In genomic region chr22:46579751-46580449, GRCh38 we compare ENCODE assay signal across 14 cellular contexts. TPM values are rescaled to one million over a fixed set of nuclear protein-coding genes. Genes with fewer than 3 reads are reported as not detected.
DNase-seq lines count a peak whose midpoint lies in the region; ATAC-seq, FAIRE-seq and TF ChIP-seq lines count a peak whose summit lies in the region.
"Had no signal": no experiment of that assay in that cellular context is flagged by ENCODE, and none has a peak within 500 bp of the region (broad histone marks: within the 10 kb centered on the region; RNA-seq: fewer than 3 reads in every experiment).

No MANE protein-coding gene starts in this region.

- H3K4me3 ChIP-seq in K562 (peak overlapping the region; percentile 57; the same call in 1 of the 2 replicates), HepG2 (replicated peaks in 1 of 3; ENCODE audit: insufficient read depth in 1 of 3, low read depth in 2 of 3, low read length in 3 of 3) (peak overlapping the region; percentile 42 to 80 (median 64)), skeletal muscle tissue (ENCODE audit: low read length in 3 of 3) (peak overlapping the region in 2 of 3 donors; percentile 1 to 88), SJCRH30 (no peak overlapping the region)

- H2AFZ ChIP-seq in H9 (ENCODE audit: low read length), result no peak overlapping the region
- no peak overlapping the region for H2AFZ ChIP-seq in K562 (ENCODE audit: low read depth, low read length)
- H2AFZ ChIP-seq in HepG2 (ENCODE audit: low read length), result no peak overlapping the region

- H3K27ac Mint-ChIP-seq in H9, result 0 out of 7 replicates have a peak overlapping the region, but pooled peaks of 1 of the 3 experiments have one; percentile 68
- H3K27ac Mint-ChIP-seq: CD8-positive, alpha-beta T cell; stimulated activated naive CD8-positive, alpha-beta T cell treated with anti-CD3 and anti-CD28 coated beads, Interleukin-15, Interleukin-2, amounts not matched to agents 100 ng/mL and 50 ng/mL, for 24 hours had no signal

- no peak overlapping the region for H2BK12ac ChIP-seq in H9 (ENCODE audit: insufficient read length, low read depth, low read length)

- peaks cover 8% of the 10 kb centered on the region for H3K23me2 ChIP-seq in H9 (ENCODE audit: insufficient read length, low read depth, low read length, poor library complexity, severe bottlenecking)

- H3K9me3 ChIP-seq in H9 (ENCODE audit: control insufficient read depth, low read depth, low read length) (no peaks in the 10 kb centered on the region), K562 (replicated peaks; ENCODE audit: control insufficient read depth, insufficient read depth, low read depth, low read length) (no peaks in the 10 kb centered on the region), HepG2 (ENCODE audit: low read length) (no peaks in the 10 kb centered on the region), skeletal muscle tissue (ENCODE audit: control insufficient read depth in 3 of 3, low read length in 3 of 3) (no peaks in the 10 kb centered on the region), SJCRH30 (replicated peaks) (no peaks in the 10 kb centered on the region)

- no peak overlapping the region for H3T11ph ChIP-seq in H9 (ENCODE audit: low read length)

- no peak overlapping the region for H3K14ac ChIP-seq in H9 (ENCODE audit: insufficient read depth, low read length)

- BruUV-seq in K562 (replicated peaks; lab: Mats Ljungman, UMichigan) (no TSS peak), HepG2 (replicated peaks; lab: Mats Ljungman, UMichigan) (no TSS peak)

- H3K4me2 ChIP-seq in H9 (ENCODE audit: insufficient read depth, insufficient read length, low read length), result no peak overlapping the region
- peak overlapping the region; percentile 78 for H3K4me2 ChIP-seq in K562 (ENCODE audit: insufficient read depth, low read length)
- H3K4me2 ChIP-seq in HepG2 (ENCODE audit: low read depth, low read length), result peak overlapping the region; percentile 98
- H3K4me2 ChIP-seq: KMS-11 had no signal

- CTCF ChIA-PET in K562 (lab: Yijun Ruan, JAX; ENCODE audit: low intra/inter-chr PET ratio) (no interaction called here), HepG2 (lab: Yijun Ruan, JAX; ENCODE audit: low intra/inter-chr PET ratio, low total read pairs) (no interaction called here)

- H2BK120ac ChIP-seq in H9 (ENCODE audit: low read depth, low read length, poor library complexity, severe bottlenecking), result no peak overlapping the region

- H3K27me3 ChIP-seq in H9 (ENCODE audit: insufficient read depth, low read length), result no peaks in the 10 kb centered on the region
- H3K27me3 ChIP-seq in K562 (ENCODE audit: control insufficient read depth in 2 of 2, insufficient read depth in 2 of 2, low read length in 2 of 2), result no peaks in the 10 kb centered on the region
- no peaks in the 10 kb centered on the region for H3K27me3 ChIP-seq in HepG2 (ENCODE audit: control insufficient read depth in 1 of 2, insufficient read depth in 2 of 2, low read length in 2 of 2)
- no peaks in the 10 kb centered on the region for H3K27me3 ChIP-seq in skeletal muscle tissue (ENCODE audit: control insufficient read depth in 3 of 3, insufficient read depth in 3 of 3, low read length in 3 of 3)
- H3K27me3 ChIP-seq in SJCRH30, result peaks cover 5% of the 10 kb centered on the region; the same call in 1 of the 2 replicates

- in situ Hi-C loops in K562 (cut with MboI) (no loop called here), HepG2 (cut with HindIII; ENCODE audit: extremely low pct_ligation_motif_present, low pct_unique_long_range_greater_than_20kb) (no loop called here)

- peaks cover 30% of the 10 kb centered on the region for H3K27me3 Mint-ChIP-seq in H9 (ENCODE audit: low read depth)
- H3K27me3 Mint-ChIP-seq: stimulated activated naive CD8-positive, alpha-beta T cell treated with anti-CD3 and anti-CD28 coated beads, Interleukin-15, Interleukin-2, amounts not matched to agents 100 ng/mL and 50 ng/mL, for 24 hours had no signal

- intact Hi-C loops in K562 (cut with micrococcal nuclease), result no loop called here
- intact Hi-C loops in HepG2 (cut with micrococcal nuclease; ENCODE audit: unreplicated experiment), result loop anchor here (5.0 to 10.0 kb wide), 2 partner anchors 72 to 155 kb away; partner anchors contain the start of gene CERK

- no peak for FAIRE-seq in K562 (lab: Jason Lieb, UNC)
- no peak for FAIRE-seq in HepG2 (lab: Jason Lieb, UNC)

- no peak overlapping the region for H2BK15ac ChIP-seq in H9 (ENCODE audit: low read depth, low read length)

- H3K27ac ChIP-seq in H9 (ENCODE audit: insufficient read length, low read depth, low read length) (no peak overlapping the region), K562 (ENCODE audit: extremely low read depth, low read depth, low read length) (peak overlapping the region; percentile 44; the same call in 2 of the 3 replicates), HepG2 (ENCODE audit: extremely low read length, insufficient read depth, low read length) (no peak overlapping the region), skeletal muscle tissue (ENCODE audit: low read depth, low read length) (peak overlapping the region; percentile 85), SJCRH30 (no peak overlapping the region)
- H3K27ac ChIP-seq: KMS-11 had no signal

- 0 out of 5 replicates have a peak overlapping the region, but pooled peaks of 1 of the 2 experiments have one; percentile 1 for H3K4me3 Mint-ChIP-seq in H9
- H3K4me3 Mint-ChIP-seq: stimulated activated naive CD8-positive, alpha-beta T cell treated with anti-CD3 and anti-CD28 coated beads, Interleukin-15, Interleukin-2, amounts not matched to agents 100 ng/mL and 50 ng/mL, for 24 hours had no signal

- TF ChIP-seq CTCF in H9 (conservative IDR thresholded peaks at IDR 0.05), result no peak
- no peak for TF ChIP-seq CTCF in K562 (IDR thresholded peaks at IDR 0.05 in 2 of 3, conservative IDR thresholded peaks at IDR 0.05 in 1 of 3; ENCODE audit: insufficient read depth in 2 of 3, low read depth in 1 of 3, low read length in 3 of 3)
- TF ChIP-seq CTCF in HepG2 (CRISPR knock-in tag; IDR thresholded peaks at IDR 0.05), result no peak

- no peaks in the 10 kb centered on the region; the same call in 1 of the 2 replicates for H3K4me1 ChIP-seq in H9 (ENCODE audit: insufficient read depth, low read length)
- peaks cover 44 to 67% of the 10 kb centered on the region in 2 experiments for H3K4me1 ChIP-seq in K562 (replicated peaks in 1 of 2; ENCODE audit: control insufficient read depth in 2 of 2, insufficient read depth in 2 of 2, low read length in 2 of 2)
- peaks cover 66% of the 10 kb centered on the region for H3K4me1 ChIP-seq in HepG2 (ENCODE audit: insufficient read depth, low read length)
- H3K4me1 ChIP-seq in skeletal muscle tissue (ENCODE audit: control insufficient read depth in 3 of 3, insufficient read depth in 3 of 3, low read length in 3 of 3), result peaks cover 59 to 66% (median 64%) of the 10 kb centered on the region in 3 donors
- H3K4me1 ChIP-seq in SJCRH30, result no peaks in the 10 kb centered on the region

- TF ChIP-seq POLR2A in K562 (conservative IDR thresholded peaks at IDR 0.05) (no peak), HepG2 (IDR thresholded peaks at IDR 0.05; ENCODE audit: insufficient read depth in 1 of 2, low read depth in 2 of 2, low read length in 2 of 2) (no peak)

- H4K91ac ChIP-seq in H9 (ENCODE audit: insufficient read length, low read depth, low read length), result no peak overlapping the region

- no peak overlapping the region for H3K56ac ChIP-seq in H9 (ENCODE audit: insufficient read length, low read depth, low read length)

- H3K23ac ChIP-seq in H9 (ENCODE audit: insufficient read length, low read depth, low read length), result no peak overlapping the region

- H3K4me1 Mint-ChIP-seq in H9, result peaks cover 51 to 66% of the 10 kb centered on the region in 2 experiments

- TF ChIP-seq EP300 in K562 (IDR thresholded peaks at IDR 0.05; ENCODE audit: low read length) (no peak), HepG2 (IDR thresholded peaks at IDR 0.05; ENCODE audit: low read depth in 2 of 2, low read length in 2 of 2) (no peak), HepG2 (CRISPR knock-in tag; IDR thresholded peaks at IDR 0.05; ENCODE audit: borderline replicate concordance) (no peak)

- no CpG with 5 or more reads among the region's 14 CpGs for WGBS in H9 (ENCODE audit: extremely low coverage, insufficient read length, low lambda C conversion rate)
- 63% methylated on average over 6 of the region's 14 CpGs for WGBS in K562 (ENCODE audit: insufficient coverage, low coverage, missing lambda C conversion rate)
- WGBS in HepG2 (ENCODE audit: low lambda C conversion rate), result 29% methylated on average over 10 of the region's 14 CpGs

- H4K20me1 ChIP-seq in H9 (ENCODE audit: control insufficient read depth, insufficient read depth, insufficient read length), result no peaks in the 10 kb centered on the region
- H4K20me1 ChIP-seq in K562 (replicated peaks; ENCODE audit: control insufficient read depth, insufficient read depth, low read length), result peaks cover 9% of the 10 kb centered on the region
- H4K20me1 ChIP-seq in HepG2 (ENCODE audit: insufficient read depth, low read length), result peaks cover 6% of the 10 kb centered on the region

- no peaks in the 10 kb centered on the region for H3K9me3 Mint-ChIP-seq in H9
- H3K9me3 Mint-ChIP-seq: activated naive CD8-positive, alpha-beta T cell treated with anti-CD3 and anti-CD28 coated beads, Interleukin-2, amount 10 ng/mL, durations not matched to agents 7 days and 5 days; CD8-positive, alpha-beta T cell; stimulated activated naive CD8-positive, alpha-beta T cell treated with anti-CD3 and anti-CD28 coated beads, Interleukin-15, Interleukin-2, amounts not matched to agents 100 ng/mL and 50 ng/mL, for 24 hours had no signal

- H3K36me3 ChIP-seq in K562 (ENCODE audit: control insufficient read depth, insufficient read depth, low read length) (peaks cover 8% of the 10 kb centered on the region; the same call in 2 of the 3 replicates), HepG2 (replicated peaks in 1 of 2; ENCODE audit: control insufficient read depth in 1 of 2, insufficient read depth in 2 of 2, low read length in 2 of 2) (no peaks in the 10 kb centered on the region), skeletal muscle tissue (ENCODE audit: control insufficient read depth in 3 of 3, insufficient read depth in 3 of 3, low read length in 3 of 3) (no peaks in the 10 kb centered on the region), SJCRH30 (no peaks in the 10 kb centered on the region)

- peak; percentile 22 for DNase-seq in H9
- no peak for DNase-seq in K562 (ENCODE audit: extremely low read depth in 1 of 4, low spot score in 3 of 4)
- no peak for DNase-seq in HepG2 (ENCODE audit: low spot score)
- DNase-seq in SJCRH30, result no peak
- no peak for DNase-seq in NCI-H1092 treated with DMSO at 0.1 percent for 48 hours (lab: John Stamatoyannopoulos, UW)
- DNase-seq in HPDE6-E6E7 (ENCODE audit: extremely low spot score), result no peak
- DNase-seq in SW480 (ENCODE audit: low spot score), result no peak
- DNase-seq: activated naive CD8-positive, alpha-beta T cell treated with anti-CD3 and anti-CD28 coated beads, Interleukin-2, amount 10 ng/mL, durations not matched to agents 7 days and 5 days; CD8-positive, alpha-beta T cell; effector CD8-positive, alpha-beta T cell; NCI-H524 had no signal

- H3K79me2 ChIP-seq in H9 (ENCODE audit: insufficient read depth, low read length) (no peaks in the 10 kb centered on the region; the same call in 1 of the 2 replicates), K562 (ENCODE audit: control insufficient read depth, insufficient read depth, low read length) (peaks cover 75% of the 10 kb centered on the region), HepG2 (ENCODE audit: insufficient read depth, low read length) (peaks cover 25% of the 10 kb centered on the region)

- H2BK20ac ChIP-seq in H9 (ENCODE audit: low read depth, low read length, poor library complexity, severe bottlenecking), result no peak overlapping the region

- no peak for TF ChIP-seq RAD21 in K562 (CRISPR knock-in tag; conservative IDR thresholded peaks at IDR 0.05 in 1 of 2, IDR thresholded peaks at IDR 0.05 in 1 of 2)
- no peak for TF ChIP-seq RAD21 in HepG2 (CRISPR knock-in tag; IDR thresholded peaks at IDR 0.05)

- no peak overlapping the region for H3K18ac ChIP-seq in H9 (ENCODE audit: insufficient read length, low read depth, low read length)

- no peaks in the 10 kb centered on the region for H3K9me1 ChIP-seq in K562 (ENCODE audit: control insufficient read depth, insufficient read depth, low read length)

- H2AK5ac ChIP-seq in H9 (ENCODE audit: insufficient read length, low read length), result no peak overlapping the region

- no peaks in the 10 kb centered on the region for H3K36me3 Mint-ChIP-seq in H9 (ENCODE audit: insufficient read depth in 1 of 3, low read depth in 3 of 3)
- H3K36me3 Mint-ChIP-seq: activated naive CD8-positive, alpha-beta T cell treated with anti-CD3 and anti-CD28 coated beads, Interleukin-2, amount 10 ng/mL, durations not matched to agents 7 days and 5 days; CD8-positive, alpha-beta T cell had no signal

- ATAC-seq in K562 (peak; percentile 9; the same call in 1 of the 3 replicates), HepG2 (no peak)
- ATAC-seq: CD8-positive, alpha-beta T cell had no signal

- H3K79me1 ChIP-seq in H9 (ENCODE audit: insufficient read depth, low read depth, low read length, poor library complexity, severe bottlenecking), result no peaks in the 10 kb centered on the region

- no peak overlapping the region for H3K4ac ChIP-seq in H9 (ENCODE audit: low read depth, low read length)

- POLR2A ChIA-PET in K562 (lab: Yijun Ruan, JAX) (interaction anchor here (0.6 to 1.1 kb wide), 2 partner anchors 9 to 29 kb away, joined by 3 to 5 read pairs; no protein-coding TSS in a partner anchor), HepG2 (lab: Yijun Ruan, JAX) (no interaction called here)

- H4K5ac ChIP-seq in H9 (ENCODE audit: insufficient read length, low read depth, low read length), result no peak overlapping the region

- no peak overlapping the region for H2BK5ac ChIP-seq in H9 (ENCODE audit: insufficient read length, low read length)

- no peak overlapping the region for H4K8ac ChIP-seq in H9 (replicated peaks; ENCODE audit: insufficient read length, low read depth, low read length)

- H3K9ac ChIP-seq in H9 (ENCODE audit: extremely low read depth, insufficient read length, low read length) (no peak overlapping the region), K562 (ENCODE audit: insufficient read depth in 1 of 2, low read depth in 2 of 2, low read length in 2 of 2) (peak overlapping the region; percentile 71 to 95; a peak in 3 of 4 replicates), HepG2 (ENCODE audit: insufficient read depth, low read depth, low read length) (peak overlapping the region; percentile 74; the same call in 1 of the 2 replicates), skeletal muscle tissue (ENCODE audit: low read depth in 1 of 3, low read length in 3 of 3) (peak overlapping the region; percentile 51 to 90 (median 88))
- H3K9ac ChIP-seq: KMS-11 had no signal

RNA-seq across cellular contexts. Expression of gene GRAMD4, which starts 40.3 kb away (rescaled TPM):
- 19.8 and 20.4 TPM in 2 replicates for total RNA-seq in H9 (2021)
- 92.4 and 123 TPM in 2 replicates for total RNA-seq in K562 (2011; cell fraction: chromatin; rRNA removed; ENCODE audit: low replicate concordance)
- total RNA-seq in K562 (2011; cell fraction: nucleolus; rRNA removed), result 64.0 and 80.4 TPM in 2 replicates
- 41.7 and 59.0 TPM in 2 replicates for total RNA-seq in K562 (2011; cell fraction: nucleoplasm; rRNA removed)
- total RNA-seq in K562 (2014; rRNA removed), result 44.8 and 52.4 TPM in 2 replicates
- 13.6 and 14.1 TPM in 2 replicates for total RNA-seq in K562 (2014; rRNA removed; fragmentation: Illumina TruSeq; extraction: Trizol)
- 16.0 and 18.6 TPM in 2 replicates for total RNA-seq in K562 (2015; rRNA removed; fragmentation: Illumina TruSeq; extraction: Trizol)
- 44.0 and 45.4 TPM in 2 replicates for total RNA-seq in K562 (2021)
- 31.9 and 35.5 TPM in 2 replicates for polyA plus RNA-seq in K562 (2011; rRNA removed)
- polyA plus RNA-seq in K562 (2011; cell fraction: cytosol; rRNA removed), result 14.5 and 32.1 TPM in 2 replicates
- polyA plus RNA-seq in K562 (2011; cell fraction: nucleus; rRNA removed), result 70.0 and 77.3 TPM in 2 replicates
- 17.3 and 43.4 TPM in 2 replicates for polyA plus RNA-seq in K562 (2012)
- polyA plus RNA-seq in K562 (2014; fragmentation: Illumina TruSeq; extraction: Trizol), result 13.7 and 15.3 TPM in 2 replicates
- under 1 TPM; 0.18 to 0.28 TPM for polyA plus RNA-seq in K562 (2014; fragmentation: Nextera tagmentation; extraction: Ambion mirVana)
- polyA plus RNA-seq in K562 (2014; rRNA removed), result 31.5 and 37.3 TPM in 2 replicates
- 34.2 and 53.1 TPM in 2 replicates for polyA minus RNA-seq in K562 (2011; rRNA and poly(A)+ RNA removed)
- polyA minus RNA-seq in K562 (2011; cell fraction: cytosol; rRNA and poly(A)+ RNA removed), result 20.3 and 27.3 TPM in 2 replicates
- 21.4 and 52.2 TPM in 2 replicates for polyA minus RNA-seq in K562 (2011; cell fraction: nucleus; rRNA and poly(A)+ RNA removed)
- total RNA-seq in HepG2 (2016; rRNA removed; fragmentation: Illumina TruSeq; extraction: Trizol), result 12.9 and 15.7 TPM in 2 replicates
- 14.1 and 16.3 TPM in 2 replicates for total RNA-seq in HepG2 (2016; cell fraction: cytosol; rRNA removed; fragmentation: Illumina TruSeq; extraction: Trizol; ENCODE audit: low read depth)
- total RNA-seq in HepG2 (2016; cell fraction: insoluble cytoplasmic fraction; rRNA removed; fragmentation: Illumina TruSeq; extraction: Trizol), result 6.4 and 16.5 TPM in 2 replicates
- 12.4 and 12.8 TPM in 2 replicates for total RNA-seq in HepG2 (2016; cell fraction: membrane; rRNA removed; fragmentation: Illumina TruSeq; extraction: Trizol)
- 23.1 and 33.6 TPM in 2 replicates for total RNA-seq in HepG2 (2016; cell fraction: nucleus; rRNA removed; fragmentation: Illumina TruSeq; extraction: Trizol)
- polyA plus RNA-seq in HepG2 (2011; rRNA removed), result 15.2 and 16.8 TPM in 2 replicates
- 9.6 and 13.3 TPM in 2 replicates for polyA plus RNA-seq in HepG2 (2011; cell fraction: cytosol; rRNA removed)
- 31.6 and 32.7 TPM in 2 replicates for polyA plus RNA-seq in HepG2 (2011; cell fraction: nucleus; rRNA removed)
- 11.1 and 12.7 TPM in 2 replicates for polyA plus RNA-seq in HepG2 (2012)
- polyA plus RNA-seq in HepG2 (2016; cell fraction: cytosol; fragmentation: Illumina TruSeq; extraction: Trizol; ENCODE audit: low read depth), result 2.2 and 2.8 TPM in 2 replicates
- polyA plus RNA-seq in HepG2 (2016; cell fraction: insoluble cytoplasmic fraction; fragmentation: Illumina TruSeq; extraction: Trizol; ENCODE audit: low read depth), result 5.3 and 6.3 TPM in 2 replicates
- polyA plus RNA-seq in HepG2 (2016; cell fraction: membrane; fragmentation: Illumina TruSeq; extraction: Trizol; ENCODE audit: low read depth), result 4.4 and 6.1 TPM in 2 replicates
- polyA plus RNA-seq in HepG2 (2016; cell fraction: nucleus; fragmentation: Illumina TruSeq; extraction: Trizol; ENCODE audit: insufficient read depth, low read depth), result 20.4 and 22.4 TPM in 2 replicates
- polyA minus RNA-seq in HepG2 (2011; rRNA and poly(A)+ RNA removed; ENCODE audit: low replicate concordance), result 27.9 and 38.7 TPM in 2 replicates
- polyA minus RNA-seq in HepG2 (2011; cell fraction: cytosol; rRNA and poly(A)+ RNA removed), result 10.0 and 13.9 TPM in 2 replicates
- 18.5 and 30.2 TPM in 2 replicates for polyA minus RNA-seq in HepG2 (2011; cell fraction: nucleus; rRNA and poly(A)+ RNA removed)
- total RNA-seq in skeletal muscle tissue, result 26.1 TPM
- 8.6 and 8.8 TPM in 2 replicates for total RNA-seq in SJCRH30 (2014; rRNA removed; shearing (Covaris generic))

RNA-seq across cellular contexts. Expression of gene CELSR1, which starts 42.5 kb away (rescaled TPM):
- total RNA-seq in H9 (2021) (21.2 and 22.6 TPM in 2 replicates), K562 (2014; rRNA removed) (not detected in 2 replicates), K562 (2014; rRNA removed; fragmentation: Illumina TruSeq; extraction: Trizol) (not detected in 2 replicates), K562 (2015; rRNA removed; fragmentation: Illumina TruSeq; extraction: Trizol) (not detected in 2 replicates), K562 (2021) (0.04 and 0.09 TPM in 2 replicates), HepG2 (2016; rRNA removed; fragmentation: Illumina TruSeq; extraction: Trizol) (1.5 and 1.8 TPM in 2 replicates), skeletal muscle tissue (2.1 TPM)
- 0.14 and 0.19 TPM in 2 replicates for total RNA-seq in K562 (2011; cell fraction: chromatin; rRNA removed; ENCODE audit: low replicate concordance)
- total RNA-seq in K562 (2011; cell fraction: nucleolus; rRNA removed), result 0.13 and 0.33 TPM in 2 replicates
- total RNA-seq in K562 (2011; cell fraction: nucleoplasm; rRNA removed), result not detected in 2 replicates
- polyA plus RNA-seq in K562 (2011; rRNA removed) (not detected in 2 replicates), K562 (2014; fragmentation: Illumina TruSeq; extraction: Trizol) (not detected in 2 replicates), K562 (2014; fragmentation: Nextera tagmentation; extraction: Ambion mirVana) (under 1 TPM in 1 of 2 experiments, not detected in 1; under 0.01 TPM), K562 (2014; rRNA removed) (not detected in 2 replicates), HepG2 (2011; rRNA removed) (0.78 and 0.84 TPM in 2 replicates)
- 0.01 and 0.03 TPM in 2 replicates for polyA plus RNA-seq in K562 (2011; cell fraction: cytosol; rRNA removed)
- 0.01 TPM in 1 of 2 replicates, not detected in the other for polyA plus RNA-seq in K562 (2011; cell fraction: nucleus; rRNA removed)
- polyA plus RNA-seq in K562 (2012), result 0.01 TPM in 2 replicates
- polyA minus RNA-seq in K562 (2011; rRNA and poly(A)+ RNA removed), result not detected in 2 replicates
- not detected in 2 replicates for polyA minus RNA-seq in K562 (2011; cell fraction: cytosol; rRNA and poly(A)+ RNA removed)
- polyA minus RNA-seq in K562 (2011; cell fraction: nucleus; rRNA and poly(A)+ RNA removed), result 0.13 TPM in 1 of 2 replicates, not detected in the other
- 0.53 and 0.71 TPM in 2 replicates for total RNA-seq in HepG2 (2016; cell fraction: cytosol; rRNA removed; fragmentation: Illumina TruSeq; extraction: Trizol; ENCODE audit: low read depth)
- 1.1 and 1.6 TPM in 2 replicates for total RNA-seq in HepG2 (2016; cell fraction: insoluble cytoplasmic fraction; rRNA removed; fragmentation: Illumina TruSeq; extraction: Trizol)
- 0.62 and 0.71 TPM in 2 replicates for total RNA-seq in HepG2 (2016; cell fraction: membrane; rRNA removed; fragmentation: Illumina TruSeq; extraction: Trizol)
- 2.1 and 2.2 TPM in 2 replicates for total RNA-seq in HepG2 (2016; cell fraction: nucleus; rRNA removed; fragmentation: Illumina TruSeq; extraction: Trizol)
- 0.49 and 0.62 TPM in 2 replicates for polyA plus RNA-seq in HepG2 (2011; cell fraction: cytosol; rRNA removed)
- polyA plus RNA-seq in HepG2 (2011; cell fraction: nucleus; rRNA removed), result 2.1 and 3.6 TPM in 2 replicates
- 0.75 and 0.95 TPM in 2 replicates for polyA plus RNA-seq in HepG2 (2012)
- polyA plus RNA-seq in HepG2 (2016; cell fraction: cytosol; fragmentation: Illumina TruSeq; extraction: Trizol; ENCODE audit: low read depth), result 0.17 and 0.26 TPM in 2 replicates
- polyA plus RNA-seq in HepG2 (2016; cell fraction: insoluble cytoplasmic fraction; fragmentation: Illumina TruSeq; extraction: Trizol; ENCODE audit: low read depth), result 0.76 and 1.3 TPM in 2 replicates
- polyA plus RNA-seq in HepG2 (2016; cell fraction: membrane; fragmentation: Illumina TruSeq; extraction: Trizol; ENCODE audit: low read depth), result 0.38 and 0.70 TPM in 2 replicates
- polyA plus RNA-seq in HepG2 (2016; cell fraction: nucleus; fragmentation: Illumina TruSeq; extraction: Trizol; ENCODE audit: insufficient read depth, low read depth), result 4.1 and 5.1 TPM in 2 replicates
- 4.5 and 19.4 TPM in 2 replicates for polyA minus RNA-seq in HepG2 (2011; rRNA and poly(A)+ RNA removed; ENCODE audit: low replicate concordance)
- 0.30 and 1.1 TPM in 2 replicates for polyA minus RNA-seq in HepG2 (2011; cell fraction: cytosol; rRNA and poly(A)+ RNA removed)
- polyA minus RNA-seq in HepG2 (2011; cell fraction: nucleus; rRNA and poly(A)+ RNA removed), result 2.0 and 3.5 TPM in 2 replicates
- total RNA-seq in SJCRH30 (2014; rRNA removed; shearing (Covaris generic)), result not detected in 2 replicates

Comparison
In these comparisons a context has a peak if more than half of its experiments do, and no peak if none do; other contexts are left out.
1. H3K27ac ChIP-seq: peak in K562 (single experiment) and skeletal muscle tissue (single experiment); none in H9 (single experiment), HepG2 (single experiment) and SJCRH30 (single experiment).